Comparison of ENCODE assay signal across 8 cellular contexts in genomic region chr15:44296625-44297524, GRCh38. TPM values are rescaled to one million over a fixed set of nuclear protein-coding genes. Genes with fewer than 3 reads are reported as not detected.
DNase-seq lines count a peak whose midpoint lies in the region; ATAC-seq and TF ChIP-seq lines count a peak whose summit lies in the region.

No MANE protein-coding gene starts in this region.

- H3K36me3 ChIP-seq in right lobe of liver (no peaks in the 10 kb centered on the region), neuronal stem cell (replicated peaks in 1 of 2; ENCODE audit: control insufficient read depth in 2 of 2, insufficient read depth in 2 of 2, low read length in 2 of 2) (peaks cover 0 to 26% of the 10 kb centered on the region in 2 donors)

- H3K27ac ChIP-seq in right lobe of liver (peak overlapping the region; percentile 9 to 40 (median 19)), neuronal stem cell (replicated peaks; ENCODE audit: low read length) (no peak overlapping the region)

- H2BK15ac ChIP-seq in neuronal stem cell (ENCODE audit: low read length): no peak overlapping the region

- no peak overlapping the region for H4K91ac ChIP-seq in neuronal stem cell (ENCODE audit: low read depth, low read length, poor library complexity)

- H3K27me3 Mint-ChIP-seq in activated CD4-positive, alpha-beta T cell treated with anti-CD3 and anti-CD28 coated beads, Interleukin-2, amount 10 ng/mL, durations not matched to agents 7 days and 5 days: no peaks in the 10 kb centered on the region
- H3K27me3 Mint-ChIP-seq in brain: no peaks in the 10 kb centered on the region
- no peaks in the 10 kb centered on the region for H3K27me3 Mint-ChIP-seq in activated naive CD4-positive, alpha-beta T cell treated with anti-CD3 and anti-CD28 coated beads, Interleukin-2, amount 10 ng/mL, durations not matched to agents 7 days and 5 days

- H3K9me3 ChIP-seq in right lobe of liver: no peaks in the 10 kb centered on the region
- no peaks in the 10 kb centered on the region for H3K9me3 ChIP-seq in neuronal stem cell (replicated peaks in 1 of 2; ENCODE audit: control insufficient read depth in 2 of 2, insufficient read depth in 1 of 2, low read depth in 1 of 2, low read length in 2 of 2)

- no peak overlapping the region for H3K4me3 Mint-ChIP-seq in activated CD4-positive, alpha-beta T cell treated with anti-CD3 and anti-CD28 coated beads, Interleukin-2, amount 10 ng/mL, durations not matched to agents 7 days and 5 days
- H3K4me3 Mint-ChIP-seq in brain: peak overlapping the region in 2 of 5 experiments; percentile 37 to 78
- H3K4me3 Mint-ChIP-seq in activated naive CD4-positive, alpha-beta T cell treated with anti-CD3 and anti-CD28 coated beads, Interleukin-2, amount 10 ng/mL, durations not matched to agents 7 days and 5 days: no peak overlapping the region

- TF ChIP-seq CTCF in brain (conservative IDR thresholded peaks at IDR 0.05) (no peak), right lobe of liver (IDR thresholded peaks at IDR 0.05) (no peak)

- peaks cover 33% of the 10 kb centered on the region for H3K36me3 Mint-ChIP-seq in activated CD4-positive, alpha-beta T cell treated with anti-CD3 and anti-CD28 coated beads, Interleukin-2, amount 10 ng/mL, durations not matched to agents 7 days and 5 days (ENCODE audit: low read depth)
- H3K36me3 Mint-ChIP-seq in brain: peaks cover 66% of the 10 kb centered on the region
- H3K36me3 Mint-ChIP-seq in activated naive CD4-positive, alpha-beta T cell treated with anti-CD3 and anti-CD28 coated beads, Interleukin-2, amount 10 ng/mL, durations not matched to agents 7 days and 5 days: peaks cover 15% of the 10 kb centered on the region

- POLR2A ChIA-PET in activated CD4-positive, alpha-beta T cell treated with anti-CD3 and anti-CD28 coated beads, Interleukin-2, amount 10 ng/mL, durations not matched to agents 7 days and 5 days (lab: Charles Lee): interaction anchor here (0.7 kb wide), 1 partner anchor 87 kb away, joined by 8 read pairs; no protein-coding TSS in a partner anchor

- H3K27me3 ChIP-seq in right lobe of liver (no peaks in the 10 kb centered on the region), neuronal stem cell (ENCODE audit: control insufficient read depth in 3 of 3, insufficient read depth in 3 of 3, low read depth in 1 of 3, low read length in 3 of 3) (no peaks in the 10 kb centered on the region)

- peak overlapping the region; percentile 37 for H3K27ac Mint-ChIP-seq in activated CD4-positive, alpha-beta T cell treated with anti-CD3 and anti-CD28 coated beads, Interleukin-2, amount 10 ng/mL, durations not matched to agents 7 days and 5 days
- peak overlapping the region in 4 of 5 experiments; percentile 1 to 85 (median 54) for H3K27ac Mint-ChIP-seq in brain
- no peak overlapping the region for H3K27ac Mint-ChIP-seq in activated naive CD4-positive, alpha-beta T cell treated with anti-CD3 and anti-CD28 coated beads, Interleukin-2, amount 10 ng/mL, durations not matched to agents 7 days and 5 days

- H2BK5ac ChIP-seq in neuronal stem cell (ENCODE audit: low read length): no peak overlapping the region

- ATAC-seq in right lobe of liver: peak; percentile 78 to 93 (median 89)

- H2AK5ac ChIP-seq in neuronal stem cell (ENCODE audit: low read depth, low read length): no peak overlapping the region

- no peak overlapping the region for H2AFZ ChIP-seq in neuronal stem cell (ENCODE audit: low read length)

- H3K4me2 ChIP-seq in neuronal stem cell (ENCODE audit: insufficient read depth, low read length, poor library complexity, severe bottlenecking): no peak overlapping the region

- H2BK12ac ChIP-seq in neuronal stem cell (ENCODE audit: low read length): no peak overlapping the region

- no peaks in the 10 kb centered on the region for H3K9me3 Mint-ChIP-seq in activated CD4-positive, alpha-beta T cell treated with anti-CD3 and anti-CD28 coated beads, Interleukin-2, amount 10 ng/mL, durations not matched to agents 7 days and 5 days
- H3K9me3 Mint-ChIP-seq in brain: no peaks in the 10 kb centered on the region
- H3K9me3 Mint-ChIP-seq in activated naive CD4-positive, alpha-beta T cell treated with anti-CD3 and anti-CD28 coated beads, Interleukin-2, amount 10 ng/mL, durations not matched to agents 7 days and 5 days: no peaks in the 10 kb centered on the region

- TF ChIP-seq POLR2A in right lobe of liver (IDR thresholded peaks at IDR 0.05): no peak

- H3K14ac ChIP-seq in neuronal stem cell (ENCODE audit: low read length): no peak overlapping the region

- no peaks in the 10 kb centered on the region for H3K79me1 ChIP-seq in neuronal stem cell (ENCODE audit: low read depth, low read length)

- no peak overlapping the region for H3K23ac ChIP-seq in neuronal stem cell (ENCODE audit: low read depth, low read length, poor library complexity)

- H3K4me3 ChIP-seq in right lobe of liver: no peak overlapping the region
- H3K4me3 ChIP-seq in neuronal stem cell (ENCODE audit: low read length in 2 of 2): no peak overlapping the region

- no peak overlapping the region for H2BK120ac ChIP-seq in neuronal stem cell (ENCODE audit: low read depth, low read length)

- peaks cover 32% of the 10 kb centered on the region for H3K4me1 Mint-ChIP-seq in activated CD4-positive, alpha-beta T cell treated with anti-CD3 and anti-CD28 coated beads, Interleukin-2, amount 10 ng/mL, durations not matched to agents 7 days and 5 days
- peaks cover 58% of the 10 kb centered on the region for H3K4me1 Mint-ChIP-seq in brain
- H3K4me1 Mint-ChIP-seq in activated naive CD4-positive, alpha-beta T cell treated with anti-CD3 and anti-CD28 coated beads, Interleukin-2, amount 10 ng/mL, durations not matched to agents 7 days and 5 days: peaks cover 19% of the 10 kb centered on the region

- H3K4me1 ChIP-seq in right lobe of liver (peaks cover 0 to 10% (median 5%) of the 10 kb centered on the region in 4 donors), neuronal stem cell (ENCODE audit: control insufficient read depth in 2 of 2, insufficient read depth in 1 of 2, low read depth in 1 of 2, low read length in 2 of 2) (no peaks in the 10 kb centered on the region)

- H3K9ac ChIP-seq in neuronal stem cell (ENCODE audit: low read depth, low read length, poor library complexity): no peak overlapping the region

- no peak overlapping the region for H3K18ac ChIP-seq in neuronal stem cell (ENCODE audit: low read length)

- H3K4ac ChIP-seq in neuronal stem cell (ENCODE audit: low read length): no peak overlapping the region

- intact Hi-C loops in right lobe of liver (cut with DNase I): no loop called here

- WGBS in right lobe of liver (ENCODE audit: insufficient coverage, low coverage, low lambda C conversion rate, missing lambda C conversion rate): 77% methylated on average over 3 of the region's 3 CpGs
- 100% methylated on average over 1 of the region's 3 CpGs; no CpG with 5 or more reads in 1 of the 2 donors for WGBS in neuronal stem cell (ENCODE audit: extremely low coverage in 2 of 2, insufficient read length in 2 of 2, insufficient replicate concordance in 1 of 2), 2 donors

- CTCF ChIA-PET in activated CD4-positive, alpha-beta T cell treated with anti-CD3 and anti-CD28 coated beads, Interleukin-2, amount 10 ng/mL, durations not matched to agents 7 days and 5 days (lab: Charles Lee): interaction anchor here (0.6 to 0.8 kb wide), 2 partner anchors 32 to 101 kb away, joined by 3 read pairs; no protein-coding TSS in a partner anchor
- CTCF ChIA-PET in activated naive CD4-positive, alpha-beta T cell treated with anti-CD3 and anti-CD28 coated beads, Interleukin-2, amount 10 ng/mL, durations not matched to agents 7 days and 5 days (lab: Charles Lee): interaction anchor here (1.2 to 1.5 kb wide), 2 partner anchors 9 to 12 kb away, joined by 3 to 5 read pairs; no protein-coding TSS in a partner anchor

- H4K8ac ChIP-seq in neuronal stem cell (ENCODE audit: low read depth, low read length): no peak overlapping the region

- no peak for DNase-seq in activated CD4-positive, alpha-beta T cell treated with anti-CD3 and anti-CD28 coated beads, Interleukin-2, amount 10 ng/mL, durations not matched to agents 7 days and 5 days
- no peak for DNase-seq in activated CD4-positive, alpha-beta T cell treated with anti-CD3 and anti-CD28 coated beads, Interleukin-2, amount 50 U/mL, for 4 hours
- DNase-seq in NCI-H226: peak; percentile 63
- DNase-seq in right lobe of liver: no peak
- DNase-seq in neuronal stem cell (ENCODE audit: low spot score): no peak
- no peak for DNase-seq in cerebellar nuclear complex (lab: John Stamatoyannopoulos, UW)
- DNase-seq in activated naive CD4-positive, alpha-beta T cell treated with anti-CD3 and anti-CD28 coated beads, Interleukin-2, amount 10 ng/mL, durations not matched to agents 7 days and 5 days: no peak

RNA-seq across cellular contexts. Expression of gene GOLM2, which starts 8.4 kb away (rescaled TPM):
- total RNA-seq in activated CD4-positive, alpha-beta T cell treated with anti-CD3 and anti-CD28 coated beads, Interleukin-2, amount 10 ng/mL, durations not matched to agents 7 days and 5 days: 10 to 100 TPM; 50.0 to 53.3 TPM
- 25.4 TPM for polyA plus RNA-seq in brain (ENCODE audit: insufficient read depth, low read depth, low replicate concordance)
- total RNA-seq in right lobe of liver: 10 to 100 TPM; 37.6 to 53.3 (median 47.8) TPM
- 41.0 TPM for polyA plus RNA-seq in neuronal stem cell (2013, experiment 1 of 2)
- 43.6 TPM for polyA plus RNA-seq in neuronal stem cell (2013, experiment 2 of 2)
